In the genomic region with DNA sequence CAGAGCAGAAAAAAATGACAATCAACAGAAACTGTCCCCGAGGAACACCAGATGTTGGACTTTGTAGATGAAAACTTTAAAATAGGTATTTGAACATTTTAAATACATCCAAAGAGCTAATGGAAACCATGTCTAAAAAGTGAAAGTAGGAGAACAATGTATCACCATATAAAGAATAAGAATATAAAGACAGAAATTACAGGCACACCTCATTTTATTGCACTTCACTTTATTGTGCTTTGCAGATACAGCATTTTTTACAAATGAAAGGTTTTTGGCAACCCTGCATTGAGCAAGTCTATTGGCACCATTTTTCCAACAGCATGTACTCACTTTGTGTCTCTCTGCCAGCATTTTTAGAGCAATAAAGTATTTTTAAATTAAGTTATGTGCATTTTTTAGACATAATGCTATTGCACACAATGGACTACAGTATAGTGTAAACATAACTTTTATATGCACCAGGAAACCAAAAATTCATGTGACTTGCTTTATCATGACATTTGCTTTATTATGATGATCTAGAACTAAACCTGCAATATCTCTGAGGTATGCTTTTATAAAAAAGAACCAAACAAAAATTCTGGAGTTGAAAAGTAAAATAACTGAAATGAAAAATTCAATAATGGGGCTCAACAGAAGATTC, we compare ENCODE assay signal across 9 cellular contexts.
"Had no signal": no experiment of that assay in that cellular context is flagged by ENCODE, and none has a peak within 500 bp of the region (broad histone marks: within the 10 kb centered on the region; RNA-seq: fewer than 3 reads in every experiment).

No MANE protein-coding gene starts in this region.

- H3K9me3 ChIP-seq: HAP-1 had no signal

- ATAC-seq: GM23338, HCT116, K562 had no signal

- H3K4me3 ChIP-seq: GM23338, HAP-1, K562 had no signal

- H3K4me1 ChIP-seq: HAP-1 had no signal

- H3K36me3 ChIP-seq: HAP-1 had no signal

- FAIRE-seq: HTR-8/SVneo, K562 had no signal

- DNase-seq: H7, HFFc6, IMR-90, KG1 had no signal
